In genomic region chr10:50613150-50613549, GRCh38 we compare ENCODE assay signal across 14 cellular contexts. TPM values are rescaled to one million over a fixed set of nuclear protein-coding genes. Genes with fewer than 3 reads are reported as not detected.
DNase-seq lines count a peak whose midpoint lies in the region; ATAC-seq and TF ChIP-seq lines count a peak whose summit lies in the region.
"Had no signal": no experiment of that assay in that cellular context is flagged by ENCODE, and none has a peak within 500 bp of the region (broad histone marks: within the 10 kb centered on the region; RNA-seq: fewer than 3 reads in every experiment).

No MANE protein-coding gene starts in this region.

- TF ChIP-seq CTCF in psoas muscle (IDR thresholded peaks at IDR 0.05) = no peak

- no peaks in the 10 kb centered on the region for H3K36me3 ChIP-seq in psoas muscle (ENCODE audit: insufficient read depth in 1 of 2, low read depth in 1 of 2)
- H3K36me3 ChIP-seq: stomach had no signal

- intact Hi-C loops in psoas muscle (cut with DNase I) = loop anchor here in 1 of 2 donors (5.0 kb wide), 1 partner anchor 36 kb away; no protein-coding TSS in a partner anchor
- intact Hi-C loops in cardiac septum (cut with DNase I) = no loop called here

- ATAC-seq in GM18867 (IDR thresholded peaks at IDR 0.05; ENCODE audit: unreplicated experiment) (peak; percentile 47), GM21825 (IDR thresholded peaks at IDR 0.05; ENCODE audit: unreplicated experiment) (peak; percentile 46), HG03460 (IDR thresholded peaks at IDR 0.05; ENCODE audit: unreplicated experiment) (peak; percentile 61), psoas muscle (no peak), GM21447 (IDR thresholded peaks at IDR 0.05; ENCODE audit: unreplicated experiment) (no peak)
- ATAC-seq: left cardiac atrium had no signal

- no peaks in the 10 kb centered on the region for H3K9me3 ChIP-seq in psoas muscle
- H3K9me3 ChIP-seq: stomach had no signal

- H3K4me1 ChIP-seq in psoas muscle = peaks cover 51% of the 10 kb centered on the region

- no peak overlapping the region for H3K4me3 ChIP-seq in psoas muscle
- H3K4me3 ChIP-seq: stomach had no signal

- H3K27ac ChIP-seq in psoas muscle = peak overlapping the region; percentile 62

- DNase-seq in psoas muscle (no peak), cardiac septum (ENCODE audit: low spot score) (no peak), AML-193 (lab: John Stamatoyannopoulos, UW) (no peak)
- DNase-seq: dorsolateral prefrontal cortex; foreskin melanocyte; Karpas-422; left cardiac atrium; NCI-H2227 treated with DMSO at 0.1 percent for 48 hours; stimulated activated CD4-positive, alpha-beta T cell treated with anti-CD3 and anti-CD28 coated beads, Interleukin-2, amount 100 ng/mL, for 24 hours; stomach had no signal

- H3K27me3 ChIP-seq in psoas muscle (ENCODE audit: insufficient read depth in 3 of 3, low read length in 2 of 3) = no peaks in the 10 kb centered on the region
- H3K27me3 ChIP-seq: dorsolateral prefrontal cortex, stomach had no signal

- WGBS in psoas muscle, 3 donors = 65 to 75% (median 70%) methylated on average over 2 of the region's 2 CpGs

RNA-seq across cellular contexts. Expression of gene SGMS1, which starts 10.6 kb away (rescaled TPM):
- total RNA-seq in psoas muscle (10 to 100 TPM in 3 of 4 donors, 1 to 10 TPM in 1; 9.4 to 16.7 (median 13.0) TPM), cardiac septum (24.3 TPM)
- polyA plus RNA-seq in psoas muscle = 10 to 100 TPM in 1 of 3 donors, 1 to 10 TPM in 2; 6.2 to 14.1 (median 6.7) TPM

Comparison
In these comparisons a context has a peak if more than half of its experiments do, and no peak if none do; other contexts are left out.
1. ATAC-seq: peak in GM18867 (single experiment), GM21825 (single experiment) and HG03460 (single experiment); none in psoas muscle (0 of 4) and GM21447 (single experiment).